In the genomic region with DNA sequence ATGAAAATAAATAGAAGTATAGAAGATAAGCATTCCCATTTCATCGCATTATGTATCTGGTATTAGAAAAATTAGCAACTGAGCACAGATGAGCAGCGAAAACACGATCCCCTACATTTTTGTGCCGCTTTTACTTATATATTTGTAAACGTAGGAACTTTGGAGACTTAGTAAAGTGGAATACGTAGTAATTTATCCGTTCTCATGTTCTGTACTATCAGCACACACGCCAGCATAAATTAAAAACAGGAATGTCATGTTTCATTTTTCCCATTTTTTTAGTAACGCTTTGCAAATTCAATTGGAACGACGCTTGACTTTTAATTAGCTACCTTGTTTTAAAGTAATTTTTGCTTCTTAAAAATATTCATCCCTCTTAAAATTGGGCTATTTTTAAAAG, we compare ENCODE assay signal across 8 cellular contexts. TPM values are rescaled to one million over a fixed set of nuclear protein-coding genes. Genes with fewer than 3 reads are reported as not detected.
DNase-seq lines count a peak whose midpoint lies in the region; ATAC-seq and TF ChIP-seq lines count a peak whose summit lies in the region.

No MANE protein-coding gene starts in this region.

- no peak overlapping the region for H3K27ac Mint-ChIP-seq in endothelial cell (ENCODE audit: unreplicated experiment)
- peak overlapping the region; percentile 93 for H3K27ac Mint-ChIP-seq in osteocyte (ENCODE audit: unreplicated experiment)

- H3K27me3 Mint-ChIP-seq in endothelial cell (ENCODE audit: unreplicated experiment) (peaks cover 7% of the 10 kb centered on the region), osteocyte (ENCODE audit: unreplicated experiment) (no peaks in the 10 kb centered on the region)

- H3K4me3 Mint-ChIP-seq in endothelial cell (ENCODE audit: unreplicated experiment) (peak overlapping the region; percentile 93), osteocyte (ENCODE audit: unreplicated experiment) (peak overlapping the region; percentile 97)

- H3K4me1 ChIP-seq in DOHH2 (ENCODE audit: control insufficient read depth, low read length) (peaks cover 73% of the 10 kb centered on the region), OCI-LY1 (ENCODE audit: insufficient read depth, low read length, severe bottlenecking) (peaks cover 39% of the 10 kb centered on the region)

- peak overlapping the region; percentile 75; the same call in 1 of the 2 replicates for H3K9ac ChIP-seq in OCI-LY1 (ENCODE audit: low read length)

- no peak overlapping the region for H2AFZ ChIP-seq in OCI-LY1 (ENCODE audit: low read length)

- H3K79me2 ChIP-seq in DOHH2 (ENCODE audit: control insufficient read depth, low read length) (peaks cover 81% of the 10 kb centered on the region), OCI-LY1 (ENCODE audit: insufficient read depth, low read length) (peaks cover 8% of the 10 kb centered on the region; the same call in 1 of the 2 replicates)

- H3K4me3 ChIP-seq in DOHH2 (ENCODE audit: low read length): peak overlapping the region; percentile 80
- peak overlapping the region; percentile 85 for H3K4me3 ChIP-seq in OCI-LY1 (ENCODE audit: low read depth, low read length, poor library complexity, severe bottlenecking)

- H3K9me3 ChIP-seq in DOHH2 (ENCODE audit: control insufficient read depth, insufficient read depth, low read length): no peaks in the 10 kb centered on the region
- H3K9me3 ChIP-seq in OCI-LY1 (ENCODE audit: low read length): no peaks in the 10 kb centered on the region

- H3K4me2 ChIP-seq in DOHH2 (ENCODE audit: low read length) (peak overlapping the region; percentile 55), OCI-LY1 (ENCODE audit: low read length) (peak overlapping the region; percentile 67)

- H3K9me2 ChIP-seq in DOHH2 (replicated peaks; ENCODE audit: control insufficient read depth, low read length): no peaks in the 10 kb centered on the region
- no peaks in the 10 kb centered on the region for H3K9me2 ChIP-seq in OCI-LY1 (ENCODE audit: low read depth, low read length)

- H3K27me3 ChIP-seq in DOHH2 (ENCODE audit: control insufficient read depth, low read length) (no peaks in the 10 kb centered on the region), OCI-LY1 (ENCODE audit: insufficient read depth, low read length) (no peaks in the 10 kb centered on the region)

- TF ChIP-seq CTCF in DOHH2 (IDR thresholded peaks at IDR 0.05; ENCODE audit: low read depth, low read length, poor library complexity, severe bottlenecking) (no peak), OCI-LY1 (IDR thresholded peaks at IDR 0.05; ENCODE audit: low read length) (no peak), endothelial cell (IDR thresholded peaks at IDR 0.05; ENCODE audit: unreplicated experiment) (no peak), osteocyte (IDR thresholded peaks at IDR 0.05) (no peak)

- H3K36me3 ChIP-seq in DOHH2 (ENCODE audit: control insufficient read depth, low read length) (peaks cover 11% of the 10 kb centered on the region), OCI-LY1 (ENCODE audit: insufficient read depth, low read length) (peaks cover 7% of the 10 kb centered on the region; the same call in 1 of the 2 replicates)

- H3K9me3 Mint-ChIP-seq in endothelial cell (ENCODE audit: unreplicated experiment) (no peaks in the 10 kb centered on the region), osteocyte (ENCODE audit: unreplicated experiment) (peaks cover 4% of the 10 kb centered on the region)

- H3F3A ChIP-seq in DOHH2 (ENCODE audit: control insufficient read depth, insufficient read depth) (0 out of 2 replicates have a peak, but pooled peaks cover 3% of the 10 kb centered on the region), OCI-LY1 (ENCODE audit: insufficient read depth, low read length) (no peaks in the 10 kb centered on the region)

- no peak for DNase-seq in endothelial cell (ENCODE audit: low spot score)
- no peak for DNase-seq in osteocyte (ENCODE audit: extremely low spot score, unreplicated experiment)
- no peak for DNase-seq in substantia nigra (lab: John Stamatoyannopoulos, UW)
- no peak for DNase-seq in amygdala (lab: John Stamatoyannopoulos, UW)

- H3K27ac ChIP-seq in DOHH2 (ENCODE audit: low read depth, low read length) (peak overlapping the region; percentile 83; the same call in 1 of the 2 replicates), OCI-LY1 (ENCODE audit: low read depth, low read length, poor library complexity, severe bottlenecking) (no peak overlapping the region), substantia nigra (ENCODE audit: low read depth, low read length, poor library complexity, severe bottlenecking) (no peak overlapping the region)

- peaks cover 13% of the 10 kb centered on the region for H3K36me3 Mint-ChIP-seq in endothelial cell (ENCODE audit: low read depth, unreplicated experiment)
- peaks cover 2% of the 10 kb centered on the region for H3K36me3 Mint-ChIP-seq in osteocyte (ENCODE audit: unreplicated experiment)

- H4K20me1 ChIP-seq in DOHH2 (ENCODE audit: control insufficient read depth, insufficient read depth, low read depth, low read length) (peaks cover 24% of the 10 kb centered on the region), OCI-LY1 (ENCODE audit: insufficient read depth, low read length) (peaks cover 3% of the 10 kb centered on the region; the same call in 1 of the 2 replicates)

- ATAC-seq in GM18502 (IDR thresholded peaks at IDR 0.05; ENCODE audit: poor library complexity, unreplicated experiment): no peak
- ATAC-seq in HG02588 (IDR thresholded peaks at IDR 0.05; ENCODE audit: unreplicated experiment): no peak

- peaks cover 22% of the 10 kb centered on the region for H3K4me1 Mint-ChIP-seq in endothelial cell (ENCODE audit: unreplicated experiment)
- H3K4me1 Mint-ChIP-seq in osteocyte (ENCODE audit: unreplicated experiment): peaks cover 19% of the 10 kb centered on the region

RNA-seq across cellular contexts. Expression of a gene that starts 2.4 kb away (rescaled TPM):
- total RNA-seq in endothelial cell (ENCODE audit: unreplicated experiment) (9.5 TPM), osteocyte (6.8 TPM in 2 replicates)
